8 cellular contexts compared by ENCODE assay signal in the genomic region with DNA sequence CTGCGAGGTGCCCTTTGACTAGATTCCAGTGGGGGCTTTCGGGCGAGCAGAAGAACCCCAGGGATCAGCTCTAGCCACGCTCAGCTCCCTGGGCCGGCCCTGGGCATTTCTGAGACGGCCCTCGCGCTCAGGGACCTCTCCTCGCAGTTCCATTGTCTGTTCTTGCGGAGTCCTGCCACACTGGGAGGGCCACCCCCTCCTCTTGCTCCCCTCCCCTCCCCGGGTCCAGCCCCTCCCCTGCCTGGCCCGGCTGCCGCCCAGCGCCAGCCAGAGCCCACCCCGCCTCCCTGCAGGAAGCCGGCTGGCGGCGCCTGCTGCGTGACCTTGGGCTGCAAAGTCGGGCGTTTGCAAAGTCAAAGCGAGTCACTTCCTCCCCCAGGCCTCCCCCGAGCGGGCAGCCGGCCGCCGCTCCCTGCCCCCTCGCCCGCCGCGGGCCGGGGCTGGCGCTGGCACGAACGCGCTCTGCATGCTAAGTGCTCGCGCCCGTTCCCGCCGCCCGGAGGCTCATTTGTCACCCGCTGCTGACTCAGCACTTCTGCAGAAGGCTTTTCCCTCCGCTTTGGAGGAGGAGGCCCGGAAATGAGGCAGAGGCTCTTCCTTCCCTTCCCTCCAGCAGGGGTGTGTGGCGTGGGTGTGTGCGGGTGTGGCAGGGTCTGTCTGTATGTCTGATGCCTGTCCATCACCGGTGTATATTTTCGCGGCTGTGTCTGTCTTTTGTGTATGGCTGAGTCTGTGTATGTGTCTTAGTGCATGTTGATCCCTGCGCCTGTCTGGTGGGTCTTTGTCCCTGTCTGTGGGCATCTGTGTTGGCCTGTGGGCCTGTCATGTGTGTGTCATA.
A peak's percentile ranks its signal among the peaks of the same experiment; 100 is the strongest.
DNase-seq lines count a peak whose midpoint lies in the region; ATAC-seq and TF ChIP-seq lines count a peak whose summit lies in the region.

No MANE protein-coding gene starts in this region.

- no peaks in the 10 kb centered on the region for H3K9me3 Mint-ChIP-seq in Caco-2 (ENCODE audit: unreplicated experiment)
- H3K9me3 Mint-ChIP-seq in nephron: no peaks in the 10 kb centered on the region

- CTCF ChIA-PET in Caco-2 (lab: Charles Lee): no interaction called here
- CTCF ChIA-PET in RWPE1 (lab: Yijun Ruan, JAX): interaction anchor here (1.0 to 3.6 kb wide), 4 partner anchors 9 to 81 kb away, joined by 3 to 19 read pairs (median 6); no protein-coding TSS in a partner anchor

- BruUV-seq in Caco-2 (replicated peaks; lab: Mats Ljungman, UMichigan): no TSS peak

- no peaks in the 10 kb centered on the region for H3K27me3 ChIP-seq in Caco-2 (replicated peaks; ENCODE audit: control insufficient read depth, insufficient read depth, low read length)
- no peaks in the 10 kb centered on the region for H3K27me3 ChIP-seq in Loucy (ENCODE audit: insufficient read depth, low read length, poor library complexity, severe bottlenecking)

- no peaks in the 10 kb centered on the region for H3K36me3 Mint-ChIP-seq in Caco-2 (ENCODE audit: insufficient read depth, unreplicated experiment)
- H3K36me3 Mint-ChIP-seq in nephron (ENCODE audit: low read depth): no peaks in the 10 kb centered on the region

- peaks cover 11% of the 10 kb centered on the region for H3K4me1 Mint-ChIP-seq in Caco-2 (ENCODE audit: low read depth, unreplicated experiment)
- peaks cover 66% of the 10 kb centered on the region for H3K4me1 Mint-ChIP-seq in nephron

- POLR2A ChIA-PET in Caco-2 (lab: Charles Lee) (no interaction called here), RWPE1 (lab: Yijun Ruan, JAX; ENCODE audit: low non-redundant PET) (interaction anchor here (0.9 kb wide), 1 partner anchor 68 kb away, joined by 5 read pairs; no protein-coding TSS in a partner anchor)

- H3F3A ChIP-seq in Loucy (ENCODE audit: low read depth): peaks cover 2% of the 10 kb centered on the region; the same call in 1 of the 2 replicates

- H3K9me3 ChIP-seq in Caco-2 (no peaks in the 10 kb centered on the region), Loucy (ENCODE audit: insufficient read depth, low read depth, low read length) (no peaks in the 10 kb centered on the region)

- peak overlapping the region; percentile 74 for H3K9ac ChIP-seq in Loucy (ENCODE audit: low read depth, low read length, poor library complexity, severe bottlenecking)

- H3K4me3 Mint-ChIP-seq in Caco-2 (ENCODE audit: unreplicated experiment) (peak overlapping the region; percentile 63), nephron (peak overlapping the region; percentile 58 to 82 (median 74))

- peak overlapping the region; percentile 79 for H3K4me2 ChIP-seq in Loucy (ENCODE audit: low read depth, low read length, poor library complexity, severe bottlenecking)

- H3K27ac ChIP-seq in RWPE1: peak overlapping the region; percentile 100

- H3K4me3 ChIP-seq in Caco-2 (ENCODE audit: low read depth, low read length) (peak overlapping the region; percentile 36), Loucy (ENCODE audit: low read length, poor library complexity, severe bottlenecking) (peak overlapping the region; percentile 75), fibroblast of pulmonary artery (replicated peaks; ENCODE audit: low read depth, low read length) (peak overlapping the region; percentile 25)

- peak; percentile 35 for ATAC-seq in GM21576 (IDR thresholded peaks at IDR 0.05; ENCODE audit: unreplicated experiment)

- DNase-seq in Caco-2 (peak; percentile 70 to 71), RWPE1 (ENCODE audit: low spot score) (peak; percentile 82), fibroblast of pulmonary artery (ENCODE audit: low read depth) (peak; percentile 95)
- DNase-seq in activated T-helper 9 cell treated with anti-CD3 and anti-CD28 coated beads, Interleukin-2, amount 50 U/mL, for 16 hours (ENCODE audit: low read depth): peak; percentile 80
- DNase-seq in stimulated activated naive CD4-positive, alpha-beta T cell treated with Interleukin-2 at 50 U/mL for 16 hours (lab: John Stamatoyannopoulos, UW): peak; percentile 86

- H3K79me2 ChIP-seq in Loucy (ENCODE audit: insufficient read depth, low read length): no peaks in the 10 kb centered on the region

- H3K27ac Mint-ChIP-seq in Caco-2 (ENCODE audit: unreplicated experiment) (peak overlapping the region; percentile 18), nephron (peak overlapping the region; percentile 95 to 99 (median 98))

- H3K27me3 Mint-ChIP-seq in Caco-2 (ENCODE audit: insufficient read depth, unreplicated experiment): no peaks in the 10 kb centered on the region
- peaks cover 5% of the 10 kb centered on the region for H3K27me3 Mint-ChIP-seq in nephron (ENCODE audit: low read depth)

- peaks cover 14% of the 10 kb centered on the region for H3K4me1 ChIP-seq in Caco-2
- H3K4me1 ChIP-seq in Loucy (ENCODE audit: insufficient read depth, low read length, poor library complexity, severe bottlenecking): peaks cover 38% of the 10 kb centered on the region

- H3K36me3 ChIP-seq in Caco-2 (ENCODE audit: control insufficient read depth, insufficient read depth, low read length) (no peaks in the 10 kb centered on the region), Loucy (ENCODE audit: insufficient read depth, low read length) (no peaks in the 10 kb centered on the region)

- no peaks in the 10 kb centered on the region for H4K20me1 ChIP-seq in Loucy (ENCODE audit: insufficient read depth, low read length, poor library complexity, severe bottlenecking)

- TF ChIP-seq CTCF in Caco-2 (IDR thresholded peaks at IDR 0.05; ENCODE audit: insufficient read depth in 1 of 2, low read depth in 1 of 2, low read length in 1 of 2, severe bottlenecking in 1 of 2, unreplicated experiment in 1 of 2) (no peak), Loucy (conservative IDR thresholded peaks at IDR 0.05; ENCODE audit: low read length) (no peak), RWPE1 (conservative IDR thresholded peaks at IDR 0.05; ENCODE audit: low read depth) (no peak), fibroblast of pulmonary artery (IDR thresholded peaks at IDR 0.05; ENCODE audit: low read length, missing control alignments) (no peak), nephron (IDR thresholded peaks at IDR 0.05; ENCODE audit: unreplicated experiment in 3 of 3) (no peak)

- H2AFZ ChIP-seq in Loucy (ENCODE audit: low read length): peak overlapping the region; percentile 56

- intact Hi-C loops in Caco-2 (cut with micrococcal nuclease; ENCODE audit: unreplicated experiment): no loop called here

- H3K9me2 ChIP-seq in Loucy (replicated peaks; ENCODE audit: low read depth, low read length): no peaks in the 10 kb centered on the region

Comparison
In these comparisons a context has a peak if more than half of its experiments do, and no peak if none do; other contexts are left out.
1. Peak in every context shown above with its lines: DNase-seq, ATAC-seq, H3K4me3 ChIP-seq and H3K27ac ChIP-seq.
2. H3K4me3 ChIP-seq: peak in every context shown above with its lines; median percentile 75 in Loucy; 36 in Caco-2; 25 in fibroblast of pulmonary artery.